In the genomic region with DNA sequence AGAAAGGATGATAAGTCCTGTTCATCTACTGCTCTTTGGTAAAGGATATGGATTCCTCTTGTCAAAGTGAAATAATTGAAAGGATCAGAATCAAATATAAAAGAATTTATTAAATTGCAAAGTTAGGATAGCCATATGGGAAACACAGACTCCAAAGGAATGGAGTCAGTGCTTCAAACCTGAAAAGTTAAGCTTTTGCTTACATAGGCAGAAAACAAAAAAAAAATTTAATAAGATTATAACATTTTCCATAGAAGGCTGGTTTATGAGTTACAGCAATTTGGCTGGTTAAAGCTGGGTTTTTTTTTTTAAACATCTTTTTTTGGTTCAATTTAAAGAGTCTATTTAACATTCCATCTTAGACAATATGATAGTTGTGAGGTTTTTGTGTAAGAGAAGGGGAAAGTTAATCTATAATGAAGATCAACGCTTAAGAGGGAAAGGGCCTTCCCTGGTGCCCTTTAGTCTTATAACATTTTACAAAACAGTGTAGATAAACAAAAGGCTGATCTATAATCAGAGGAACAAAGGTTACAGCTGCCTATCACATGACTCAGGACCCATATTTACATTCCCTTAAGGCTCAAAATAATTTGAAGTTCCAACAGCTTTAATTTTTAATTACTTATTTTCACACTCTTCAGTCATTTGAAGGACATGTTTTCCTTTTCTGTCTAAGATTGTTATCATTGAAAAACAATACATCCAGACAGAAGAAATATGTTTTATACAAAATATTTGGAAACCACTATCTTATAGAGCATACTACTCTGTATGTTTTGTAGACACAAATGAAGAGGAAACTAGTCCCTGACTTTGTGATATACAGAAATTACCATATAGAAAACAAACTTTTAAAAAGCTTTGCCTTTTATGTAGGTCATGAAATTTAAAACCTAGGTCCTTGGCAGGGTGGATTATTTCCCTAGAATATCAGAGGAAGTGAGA, we compare ENCODE assay signal across 1 cellular context.
TF ChIP-seq lines count a peak whose summit lies in the region.

No MANE protein-coding gene starts in this region.

TF ChIP-seq in HepG2, 621 proteins besides CTCF, POLR2A, EP300 and RAD21 (continued from another document and continues in another):
- TF ChIP-seq, protein P1, sequence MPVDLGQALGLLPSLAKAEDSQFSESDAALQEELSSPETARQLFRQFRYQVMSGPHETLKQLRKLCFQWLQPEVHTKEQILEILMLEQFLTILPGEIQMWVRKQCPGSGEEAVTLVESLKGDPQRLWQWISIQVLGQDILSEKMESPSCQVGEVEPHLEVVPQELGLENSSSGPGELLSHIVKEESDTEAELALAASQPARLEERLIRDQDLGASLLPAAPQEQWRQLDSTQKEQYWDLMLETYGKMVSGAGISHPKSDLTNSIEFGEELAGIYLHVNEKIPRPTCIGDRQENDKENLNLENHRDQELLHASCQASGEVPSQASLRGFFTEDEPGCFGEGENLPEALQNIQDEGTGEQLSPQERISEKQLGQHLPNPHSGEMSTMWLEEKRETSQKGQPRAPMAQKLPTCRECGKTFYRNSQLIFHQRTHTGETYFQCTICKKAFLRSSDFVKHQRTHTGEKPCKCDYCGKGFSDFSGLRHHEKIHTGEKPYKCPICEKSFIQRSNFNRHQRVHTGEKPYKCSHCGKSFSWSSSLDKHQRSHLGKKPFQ (CRISPR knock-in tag; IDR thresholded peaks at IDR 0.05; ENCODE audit: insufficient replicate concordance) = no peak
- TF ChIP-seq CBX1 (IDR thresholded peaks at IDR 0.05; ENCODE audit: low read depth) (no peak), ELF3 (CRISPR knock-in tag; IDR thresholded peaks at IDR 0.05) (peak; percentile 66; the same call in 1 of the 2 replicates), MYPOP (CRISPR knock-in tag; IDR thresholded peaks at IDR 0.05) (no peak; the same call in 1 of the 2 replicates), ZNF138 (CRISPR knock-in tag; IDR thresholded peaks at IDR 0.05; ENCODE audit: low read depth) (no peak), ZNF589 (CRISPR knock-in tag; conservative IDR thresholded peaks at IDR 0.05) (no peak), PAXIP1 (CRISPR knock-in tag; conservative IDR thresholded peaks at IDR 0.05) (peak; percentile 97), FOXP1 (IDR thresholded peaks at IDR 0.05) (no peak), FOXP1 (CRISPR knock-in tag; IDR thresholded peaks at IDR 0.05) (peak; percentile 81), ZBTB49 (CRISPR knock-in tag; IDR thresholded peaks at IDR 0.05; ENCODE audit: borderline replicate concordance) (no peak), ZBTB7A (CRISPR knock-in tag; IDR thresholded peaks at IDR 0.05) (no peak), ZNF274 (CRISPR knock-in tag; IDR thresholded peaks at IDR 0.05) (no peak), ZNF816 (CRISPR knock-in tag; IDR thresholded peaks at IDR 0.05; ENCODE audit: borderline replicate concordance) (no peak), DNMT1 (CRISPR knock-in tag; IDR thresholded peaks at IDR 0.05) (no peak), RFX5 (IDR thresholded peaks at IDR 0.05; ENCODE audit: low read depth, low read length) (no peak), NR2F1 (CRISPR knock-in tag; IDR thresholded peaks at IDR 0.05) (no peak), ZNF672 (CRISPR knock-in tag; IDR thresholded peaks at IDR 0.05) (no peak), NR1H2 (CRISPR knock-in tag; IDR thresholded peaks at IDR 0.05; ENCODE audit: borderline replicate concordance, low read depth) (no peak), RAD51 (IDR thresholded peaks at IDR 0.05; ENCODE audit: borderline replicate concordance) (peak; percentile 40; the same call in 1 of the 2 replicates), ZBTB20 (CRISPR knock-in tag; IDR thresholded peaks at IDR 0.05; ENCODE audit: borderline replicate concordance, low read depth) (no peak), ZNF367 (CRISPR knock-in tag; IDR thresholded peaks at IDR 0.05; ENCODE audit: borderline replicate concordance) (no peak)
- TF ChIP-seq, protein P2, sequence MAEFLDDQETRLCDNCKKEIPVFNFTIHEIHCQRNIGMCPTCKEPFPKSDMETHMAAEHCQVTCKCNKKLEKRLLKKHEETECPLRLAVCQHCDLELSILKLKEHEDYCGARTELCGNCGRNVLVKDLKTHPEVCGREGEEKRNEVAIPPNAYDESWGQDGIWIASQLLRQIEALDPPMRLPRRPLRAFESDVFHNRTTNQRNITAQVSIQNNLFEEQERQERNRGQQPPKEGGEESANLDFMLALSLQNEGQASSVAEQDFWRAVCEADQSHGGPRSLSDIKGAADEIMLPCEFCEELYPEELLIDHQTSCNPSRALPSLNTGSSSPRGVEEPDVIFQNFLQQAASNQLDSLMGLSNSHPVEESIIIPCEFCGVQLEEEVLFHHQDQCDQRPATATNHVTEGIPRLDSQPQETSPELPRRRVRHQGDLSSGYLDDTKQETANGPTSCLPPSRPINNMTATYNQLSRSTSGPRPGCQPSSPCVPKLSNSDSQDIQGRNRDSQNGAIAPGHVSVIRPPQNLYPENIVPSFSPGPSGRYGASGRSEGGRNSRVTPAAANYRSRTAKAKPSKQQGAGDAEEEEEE (CRISPR knock-in tag; IDR thresholded peaks at IDR 0.05; ENCODE audit: borderline replicate concordance) = no peak
- TF ChIP-seq, protein P3, sequence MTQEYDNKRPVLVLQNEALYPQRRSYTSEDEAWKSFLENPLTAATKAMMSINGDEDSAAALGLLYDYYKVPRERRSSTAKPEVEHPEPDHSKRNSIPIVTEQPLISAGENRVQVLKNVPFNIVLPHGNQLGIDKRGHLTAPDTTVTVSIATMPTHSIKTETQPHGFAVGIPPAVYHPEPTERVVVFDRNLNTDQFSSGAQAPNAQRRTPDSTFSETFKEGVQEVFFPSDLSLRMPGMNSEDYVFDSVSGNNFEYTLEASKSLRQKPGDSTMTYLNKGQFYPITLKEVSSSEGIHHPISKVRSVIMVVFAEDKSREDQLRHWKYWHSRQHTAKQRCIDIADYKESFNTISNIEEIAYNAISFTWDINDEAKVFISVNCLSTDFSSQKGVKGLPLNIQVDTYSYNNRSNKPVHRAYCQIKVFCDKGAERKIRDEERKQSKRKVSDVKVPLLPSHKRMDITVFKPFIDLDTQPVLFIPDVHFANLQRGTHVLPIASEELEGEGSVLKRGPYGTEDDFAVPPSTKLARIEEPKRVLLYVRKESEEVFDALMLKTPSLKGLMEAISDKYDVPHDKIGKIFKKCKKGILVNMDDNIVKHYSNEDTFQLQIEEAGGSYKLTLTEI (CRISPR knock-in tag; conservative IDR thresholded peaks at IDR 0.05) = no peak
- TF ChIP-seq, protein P4, sequence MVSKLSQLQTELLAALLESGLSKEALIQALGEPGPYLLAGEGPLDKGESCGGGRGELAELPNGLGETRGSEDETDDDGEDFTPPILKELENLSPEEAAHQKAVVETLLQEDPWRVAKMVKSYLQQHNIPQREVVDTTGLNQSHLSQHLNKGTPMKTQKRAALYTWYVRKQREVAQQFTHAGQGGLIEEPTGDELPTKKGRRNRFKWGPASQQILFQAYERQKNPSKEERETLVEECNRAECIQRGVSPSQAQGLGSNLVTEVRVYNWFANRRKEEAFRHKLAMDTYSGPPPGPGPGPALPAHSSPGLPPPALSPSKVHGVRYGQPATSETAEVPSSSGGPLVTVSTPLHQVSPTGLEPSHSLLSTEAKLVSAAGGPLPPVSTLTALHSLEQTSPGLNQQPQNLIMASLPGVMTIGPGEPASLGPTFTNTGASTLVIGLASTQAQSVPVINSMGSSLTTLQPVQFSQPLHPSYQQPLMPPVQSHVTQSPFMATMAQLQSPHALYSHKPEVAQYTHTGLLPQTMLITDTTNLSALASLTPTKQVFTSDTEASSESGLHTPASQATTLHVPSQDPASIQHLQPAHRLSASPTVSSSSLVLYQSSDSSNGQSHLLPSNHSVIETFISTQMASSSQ (IDR thresholded peaks at IDR 0.05; ENCODE audit: low read depth) = peak; percentile 74
- TF ChIP-seq, protein P4 (CRISPR knock-in tag; IDR thresholded peaks at IDR 0.05; ENCODE audit: borderline replicate concordance) = peak; percentile 84; the same call in 1 of the 2 replicates
- TF ChIP-seq, protein P5, sequence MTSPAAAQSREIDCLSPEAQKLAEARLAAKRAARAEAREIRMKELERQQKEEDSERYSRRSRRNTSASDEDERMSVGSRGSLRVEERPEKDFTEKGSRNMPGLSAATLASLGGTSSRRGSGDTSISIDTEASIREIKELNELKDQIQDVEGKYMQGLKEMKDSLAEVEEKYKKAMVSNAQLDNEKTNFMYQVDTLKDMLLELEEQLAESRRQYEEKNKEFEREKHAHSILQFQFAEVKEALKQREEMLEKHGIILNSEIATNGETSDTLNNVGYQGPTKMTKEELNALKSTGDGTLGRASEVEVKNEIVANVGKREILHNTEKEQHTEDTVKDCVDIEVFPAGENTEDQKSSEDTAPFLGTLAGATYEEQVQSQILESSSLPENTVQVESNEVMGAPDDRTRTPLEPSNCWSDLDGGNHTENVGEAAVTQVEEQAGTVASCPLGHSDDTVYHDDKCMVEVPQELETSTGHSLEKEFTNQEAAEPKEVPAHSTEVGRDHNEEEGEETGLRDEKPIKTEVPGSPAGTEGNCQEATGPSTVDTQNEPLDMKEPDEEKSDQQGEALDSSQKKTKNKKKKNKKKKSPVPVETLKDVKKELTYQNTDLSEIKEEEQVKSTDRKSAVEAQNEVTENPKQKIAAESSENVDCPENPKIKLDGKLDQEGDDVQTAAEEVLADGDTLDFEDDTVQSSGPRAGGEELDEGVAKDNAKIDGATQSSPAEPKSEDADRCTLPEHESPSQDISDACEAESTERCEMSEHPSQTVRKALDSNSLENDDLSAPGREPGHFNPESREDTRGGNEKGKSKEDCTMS (CRISPR knock-in tag; conservative IDR thresholded peaks at IDR 0.05) = no peak
- TF ChIP-seq, protein P6, sequence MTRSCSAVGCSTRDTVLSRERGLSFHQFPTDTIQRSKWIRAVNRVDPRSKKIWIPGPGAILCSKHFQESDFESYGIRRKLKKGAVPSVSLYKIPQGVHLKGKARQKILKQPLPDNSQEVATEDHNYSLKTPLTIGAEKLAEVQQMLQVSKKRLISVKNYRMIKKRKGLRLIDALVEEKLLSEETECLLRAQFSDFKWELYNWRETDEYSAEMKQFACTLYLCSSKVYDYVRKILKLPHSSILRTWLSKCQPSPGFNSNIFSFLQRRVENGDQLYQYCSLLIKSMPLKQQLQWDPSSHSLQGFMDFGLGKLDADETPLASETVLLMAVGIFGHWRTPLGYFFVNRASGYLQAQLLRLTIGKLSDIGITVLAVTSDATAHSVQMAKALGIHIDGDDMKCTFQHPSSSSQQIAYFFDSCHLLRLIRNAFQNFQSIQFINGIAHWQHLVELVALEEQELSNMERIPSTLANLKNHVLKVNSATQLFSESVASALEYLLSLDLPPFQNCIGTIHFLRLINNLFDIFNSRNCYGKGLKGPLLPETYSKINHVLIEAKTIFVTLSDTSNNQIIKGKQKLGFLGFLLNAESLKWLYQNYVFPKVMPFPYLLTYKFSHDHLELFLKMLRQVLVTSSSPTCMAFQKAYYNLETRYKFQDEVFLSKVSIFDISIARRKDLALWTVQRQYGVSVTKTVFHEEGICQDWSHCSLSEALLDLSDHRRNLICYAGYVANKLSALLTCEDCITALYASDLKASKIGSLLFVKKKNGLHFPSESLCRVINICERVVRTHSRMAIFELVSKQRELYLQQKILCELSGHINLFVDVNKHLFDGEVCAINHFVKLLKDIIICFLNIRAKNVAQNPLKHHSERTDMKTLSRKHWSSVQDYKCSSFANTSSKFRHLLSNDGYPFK (CRISPR knock-in tag; IDR thresholded peaks at IDR 0.05; ENCODE audit: borderline replicate concordance) = no peak
